16 cellular contexts compared by ENCODE assay signal in genomic region chr10:21130683-21131442, GRCh38.
DNase-seq lines count a peak whose midpoint lies in the region; ATAC-seq, FAIRE-seq and TF ChIP-seq lines count a peak whose summit lies in the region.
"Had no signal": no experiment of that assay in that cellular context is flagged by ENCODE, and none has a peak within 500 bp of the region (broad histone marks: within the 10 kb centered on the region; RNA-seq: fewer than 3 reads in every experiment).

No MANE protein-coding gene starts in this region.

- CTCF ChIA-PET in MCF 10A (lab: Yijun Ruan, JAX) = no interaction called here

- H3K27me3 Mint-ChIP-seq in MCF 10A (ENCODE audit: insufficient read depth, unreplicated experiment) = no peaks in the 10 kb centered on the region
- H3K27me3 Mint-ChIP-seq: CD4-positive, CD25-positive, alpha-beta regulatory T cell had no signal

- no peaks in the 10 kb centered on the region for H3K36me3 ChIP-seq in breast epithelium
- H3K36me3 ChIP-seq: BLaER1 treated with 17β-estradiol and CSF1 and Interleukin-3, amounts not matched to agents 10 nM and 100 nM had no signal

- H3K4me1 ChIP-seq in breast epithelium = peaks cover 0 to 6% of the 10 kb centered on the region in 2 donors
- H3K4me1 ChIP-seq: BLaER1 treated with 17β-estradiol and CSF1 and Interleukin-3, amounts not matched to agents 10 nM and 100 nM had no signal

- no peak overlapping the region for H3K27ac ChIP-seq in breast epithelium
- H3K27ac ChIP-seq: 22Rv1; BLaER1 treated with 17β-estradiol and CSF1 and Interleukin-3, amounts not matched to agents 10 nM and 100 nM had no signal

- intact Hi-C loops in MCF 10A (cut with micrococcal nuclease) (no loop called here), breast epithelium (cut with DNase I; ENCODE audit: low total_unique reads) (no loop called here)

- ATAC-seq in GM21529 (IDR thresholded peaks at IDR 0.05; ENCODE audit: unreplicated experiment) (peak; percentile 47), GM19395 (IDR thresholded peaks at IDR 0.05; ENCODE audit: unreplicated experiment) (no peak)
- ATAC-seq in stimulated activated naive CD8-positive, alpha-beta T cell treated with anti-CD3 and anti-CD28 coated beads, Interleukin-15, Interleukin-2, amounts not matched to agents 100 U/mL and 50 U/mL, for 24 hours = no peak
- ATAC-seq: HepG2 had no signal

- DNase-seq in MCF 10A (ENCODE audit: unreplicated experiment) = no peak
- no peak for DNase-seq in breast epithelium (ENCODE audit: low spot score in 2 of 2)
- DNase-seq in stimulated activated CD4-positive, alpha-beta T cell treated with anti-CD3 and anti-CD28 coated beads, Interleukin-1b, Interleukin-23, amount 100 ng/mL, for 48 hours = no peak
- no peak for DNase-seq in stimulated activated naive CD8-positive, alpha-beta T cell treated with anti-CD3 and anti-CD28 coated beads, Interleukin-15, Interleukin-2, amounts not matched to agents 100 U/mL and 50 U/mL, for 24 hours
- DNase-seq in NCI-H524 treated with DMSO at 0.1 percent for 48 hours (lab: John Stamatoyannopoulos, UW) = no peak
- DNase-seq: ACHN; CD4-positive, CD25-positive, alpha-beta regulatory T cell; DMS 273 treated with DMSO at 0.1 percent for 48 hours had no signal

- BruUV-seq in MCF 10A (replicated peaks; lab: Mats Ljungman, UMichigan) = no TSS peak

- H3K36me3 Mint-ChIP-seq in MCF 10A (ENCODE audit: insufficient read depth, unreplicated experiment) = no peaks in the 10 kb centered on the region
- H3K36me3 Mint-ChIP-seq: CD4-positive, CD25-positive, alpha-beta regulatory T cell had no signal

- no peak overlapping the region for H3K4me3 Mint-ChIP-seq in MCF 10A (ENCODE audit: unreplicated experiment)
- H3K4me3 Mint-ChIP-seq: CD4-positive, CD25-positive, alpha-beta regulatory T cell had no signal

- peak; percentile 76 for FAIRE-seq in colon (lab: Jason Lieb, UNC)
- FAIRE-seq: GM19239, H54, HepG2 had no signal

- no peaks in the 10 kb centered on the region for H3K27me3 ChIP-seq in breast epithelium
- H3K27me3 ChIP-seq: BLaER1 treated with 17β-estradiol and CSF1 and Interleukin-3, amounts not matched to agents 10 nM and 100 nM had no signal

- TF ChIP-seq POLR2A in breast epithelium (IDR thresholded peaks at IDR 0.05) = no peak

- POLR2A ChIA-PET in MCF 10A (lab: Yijun Ruan, JAX) = interaction anchor here (0.9 kb wide), 1 partner anchor 47 kb away, joined by 3 read pairs; no protein-coding TSS in a partner anchor

- no peak overlapping the region for H3K4me3 ChIP-seq in breast epithelium
- H3K4me3 ChIP-seq: BLaER1 treated with 17β-estradiol and CSF1 and Interleukin-3, amounts not matched to agents 10 nM and 100 nM had no signal

- H3K9me3 Mint-ChIP-seq in MCF 10A (ENCODE audit: unreplicated experiment) = no peaks in the 10 kb centered on the region
- H3K9me3 Mint-ChIP-seq: CD4-positive, CD25-positive, alpha-beta regulatory T cell had no signal

- H3K27ac Mint-ChIP-seq in MCF 10A (ENCODE audit: low read depth, unreplicated experiment) = peak overlapping the region; percentile 16
- H3K27ac Mint-ChIP-seq: CD4-positive, CD25-positive, alpha-beta regulatory T cell had no signal

- TF ChIP-seq CTCF in MCF 10A (IDR thresholded peaks at IDR 0.05; ENCODE audit: unreplicated experiment) = no peak
- no peak for TF ChIP-seq CTCF in breast epithelium (IDR thresholded peaks at IDR 0.05)

- H3K4me1 Mint-ChIP-seq in MCF 10A (ENCODE audit: insufficient read depth, unreplicated experiment) = peaks cover 27% of the 10 kb centered on the region
- H3K4me1 Mint-ChIP-seq: CD4-positive, CD25-positive, alpha-beta regulatory T cell had no signal

- H3K9me3 ChIP-seq in breast epithelium = no peaks in the 10 kb centered on the region
